Comparison of ENCODE assay signal across 9 cellular contexts in genomic region chr7:5689118-5689517, GRCh38.
DNase-seq lines count a peak whose midpoint lies in the region; ATAC-seq and TF ChIP-seq lines count a peak whose summit lies in the region.
"Had no signal": no experiment of that assay in that cellular context is flagged by ENCODE, and none has a peak within 500 bp of the region (broad histone marks: within the 10 kb centered on the region; RNA-seq: fewer than 3 reads in every experiment).

No MANE protein-coding gene starts in this region.

- H4K91ac ChIP-seq in H9 (ENCODE audit: insufficient read length, low read depth, low read length) = no peak overlapping the region

- no peaks in the 10 kb centered on the region for H3K27me3 ChIP-seq in H9 (ENCODE audit: insufficient read depth, low read length)
- H3K27me3 ChIP-seq in esophagus (ENCODE audit: control insufficient read depth in 1 of 2, insufficient read depth in 2 of 2, low read length in 2 of 2) = no peaks in the 10 kb centered on the region

- no peaks in the 10 kb centered on the region for H3K23me2 ChIP-seq in H9 (ENCODE audit: insufficient read length, low read depth, low read length, poor library complexity, severe bottlenecking)

- no peak overlapping the region for H3K18ac ChIP-seq in H9 (ENCODE audit: insufficient read length, low read depth, low read length)

- H3K4me1 Mint-ChIP-seq in H9 = peaks cover 4 to 14% of the 10 kb centered on the region in 2 experiments; a peak in 3 of 4 replicates
- H3K4me1 Mint-ChIP-seq in activated CD4-positive, alpha-beta memory T cell treated with anti-CD3 and anti-CD28 coated beads, Interleukin-2, amount 10 ng/mL, durations not matched to agents 7 days and 5 days = peaks cover 40% of the 10 kb centered on the region

- H3K79me1 ChIP-seq in H9 (ENCODE audit: insufficient read depth, low read depth, low read length, poor library complexity, severe bottlenecking) = no peaks in the 10 kb centered on the region

- H3K36me3 ChIP-seq in esophagus (ENCODE audit: control insufficient read depth in 2 of 2, insufficient read depth in 2 of 2, low read length in 1 of 2) = peaks cover 0 to 10% of the 10 kb centered on the region in 2 donors

- no peak for DNase-seq in H9
- peak; percentile 57 for DNase-seq in activated CD4-positive, alpha-beta memory T cell treated with anti-CD3 and anti-CD28 coated beads, Interleukin-2, amount 10 ng/mL, durations not matched to agents 7 days and 5 days
- DNase-seq in stimulated activated CD4-positive, alpha-beta T cell treated with anti-CD3 and anti-CD28 coated beads, Interleukin-4, amount 100 ng/mL, for 1 hour = peak; percentile 50
- DNase-seq in NCI-H1092 treated with DMSO at 0.1 percent for 48 hours (lab: John Stamatoyannopoulos, UW) = no peak
- no peak for DNase-seq in GOT3 (lab: John Stamatoyannopoulos, UW)
- DNase-seq in germinal center (ENCODE audit: low spot score) = no peak
- DNase-seq: nucleus accumbens had no signal

- no peak overlapping the region for H3T11ph ChIP-seq in H9 (ENCODE audit: low read length)

- no peak overlapping the region for H3K14ac ChIP-seq in H9 (ENCODE audit: insufficient read depth, low read length)

- H3K4me1 ChIP-seq in H9 (ENCODE audit: insufficient read depth, low read length) (no peaks in the 10 kb centered on the region; the same call in 1 of the 2 replicates), esophagus (ENCODE audit: control insufficient read depth in 2 of 2, insufficient read depth in 2 of 2, low read length in 1 of 2) (peaks cover 0 to 12% of the 10 kb centered on the region in 2 donors)

- H3K4ac ChIP-seq in H9 (ENCODE audit: low read depth, low read length) = no peak overlapping the region

- no peak overlapping the region for H3K56ac ChIP-seq in H9 (ENCODE audit: insufficient read length, low read depth, low read length)

- peaks cover 0 to 8% (median 7%) of the 10 kb centered on the region in 3 experiments; a peak in 6 of 7 replicates for H3K36me3 Mint-ChIP-seq in H9 (ENCODE audit: insufficient read depth in 1 of 3, low read depth in 3 of 3)
- H3K36me3 Mint-ChIP-seq in activated CD4-positive, alpha-beta memory T cell treated with anti-CD3 and anti-CD28 coated beads, Interleukin-2, amount 10 ng/mL, durations not matched to agents 7 days and 5 days (ENCODE audit: low read depth) = peaks cover 39% of the 10 kb centered on the region

- H3K9me3 ChIP-seq in H9 (ENCODE audit: control insufficient read depth, low read depth, low read length) = no peaks in the 10 kb centered on the region
- no peaks in the 10 kb centered on the region for H3K9me3 ChIP-seq in esophagus (ENCODE audit: control insufficient read depth in 2 of 2, insufficient read depth in 1 of 2, low read depth in 1 of 2, low read length in 1 of 2)

- H3K4me3 ChIP-seq in esophagus (ENCODE audit: low read depth in 1 of 2, low read length in 2 of 2) = no peak overlapping the region

- no peaks in the 10 kb centered on the region for H3K79me2 ChIP-seq in H9 (ENCODE audit: insufficient read depth, low read length)

- no peak overlapping the region for H2AFZ ChIP-seq in H9 (ENCODE audit: low read length)

- H2AK5ac ChIP-seq in H9 (ENCODE audit: insufficient read length, low read length) = no peak overlapping the region

- H4K5ac ChIP-seq in H9 (ENCODE audit: insufficient read length, low read depth, low read length) = no peak overlapping the region

- CTCF ChIA-PET in activated CD4-positive, alpha-beta memory T cell treated with anti-CD3 and anti-CD28 coated beads, Interleukin-2, amount 10 ng/mL, durations not matched to agents 7 days and 5 days (lab: Charles Lee) = interaction anchor here (1.0 to 1.5 kb wide), 3 partner anchors 10 to 15 kb away, joined by 4 to 6 read pairs (median 5); no protein-coding TSS in a partner anchor

- ATAC-seq in GM21526 (IDR thresholded peaks at IDR 0.05; ENCODE audit: low FRiP score, unreplicated experiment) = no peak

- no peak for TF ChIP-seq CTCF in H9 (conservative IDR thresholded peaks at IDR 0.05)

- H3K27me3 Mint-ChIP-seq in H9 (ENCODE audit: low read depth) = no peaks in the 10 kb centered on the region
- peaks cover 39% of the 10 kb centered on the region for H3K27me3 Mint-ChIP-seq in activated CD4-positive, alpha-beta memory T cell treated with anti-CD3 and anti-CD28 coated beads, Interleukin-2, amount 10 ng/mL, durations not matched to agents 7 days and 5 days

- H3K4me3 Mint-ChIP-seq in H9 = no peak overlapping the region
- no peak overlapping the region for H3K4me3 Mint-ChIP-seq in activated CD4-positive, alpha-beta memory T cell treated with anti-CD3 and anti-CD28 coated beads, Interleukin-2, amount 10 ng/mL, durations not matched to agents 7 days and 5 days

- H2BK12ac ChIP-seq in H9 (ENCODE audit: insufficient read length, low read depth, low read length) = peak overlapping the region; percentile 39

- H3K27ac Mint-ChIP-seq in H9 = peak overlapping the region in 1 of 3 experiments; percentile 16; a peak in 1 of 7 replicates
- peak overlapping the region; percentile 15 for H3K27ac Mint-ChIP-seq in activated CD4-positive, alpha-beta memory T cell treated with anti-CD3 and anti-CD28 coated beads, Interleukin-2, amount 10 ng/mL, durations not matched to agents 7 days and 5 days

- H4K8ac ChIP-seq in H9 (replicated peaks; ENCODE audit: insufficient read length, low read depth, low read length) = no peak overlapping the region

- H2BK5ac ChIP-seq in H9 (ENCODE audit: insufficient read length, low read length) = no peak overlapping the region

- no peak overlapping the region for H3K4me2 ChIP-seq in H9 (ENCODE audit: insufficient read depth, insufficient read length, low read length)

- H2BK15ac ChIP-seq in H9 (ENCODE audit: low read depth, low read length) = no peak overlapping the region

- no peaks in the 10 kb centered on the region for H3K9me3 Mint-ChIP-seq in H9
- no peaks in the 10 kb centered on the region for H3K9me3 Mint-ChIP-seq in activated CD4-positive, alpha-beta memory T cell treated with anti-CD3 and anti-CD28 coated beads, Interleukin-2, amount 10 ng/mL, durations not matched to agents 7 days and 5 days

- WGBS in H9 (ENCODE audit: extremely low coverage, insufficient read length, low lambda C conversion rate) = no CpG with 5 or more reads among the region's 5 CpGs
- WGBS in esophagus, 2 donors = 66 to 70% methylated on average over 5 of the region's 5 CpGs

- no peak overlapping the region for H3K9ac ChIP-seq in H9 (ENCODE audit: extremely low read depth, insufficient read length, low read length)

- no peak overlapping the region for H3K23ac ChIP-seq in H9 (ENCODE audit: insufficient read length, low read depth, low read length)

- POLR2A ChIA-PET in activated CD4-positive, alpha-beta memory T cell treated with anti-CD3 and anti-CD28 coated beads, Interleukin-2, amount 10 ng/mL, durations not matched to agents 7 days and 5 days (lab: Charles Lee) = interaction anchor here (1.7 kb wide), 1 partner anchor 9 kb away, joined by 8 read pairs; no protein-coding TSS in a partner anchor

- no peak overlapping the region for H2BK20ac ChIP-seq in H9 (ENCODE audit: low read depth, low read length, poor library complexity, severe bottlenecking)

- no peak overlapping the region for H2BK120ac ChIP-seq in H9 (ENCODE audit: low read depth, low read length, poor library complexity, severe bottlenecking)

- H3K27ac ChIP-seq in H9 (ENCODE audit: insufficient read length, low read depth, low read length) (no peak overlapping the region), esophagus (ENCODE audit: low read depth in 2 of 2, low read length in 1 of 2) (peak overlapping the region; percentile 84 to 86)

- H4K20me1 ChIP-seq in H9 (ENCODE audit: control insufficient read depth, insufficient read depth, insufficient read length) = no peaks in the 10 kb centered on the region

Comparison
In these comparisons a context has a peak if more than half of its experiments do, and no peak if none do; other contexts are left out.
1. DNase-seq: peak in activated CD4-positive, alpha-beta memory T cell treated with anti-CD3 and anti-CD28 coated beads, Interleukin-2, amount 10 ng/mL, durations not matched to agents 7 days and 5 days (single experiment) and stimulated activated CD4-positive, alpha-beta T cell treated with anti-CD3 and anti-CD28 coated beads, Interleukin-4, amount 100 ng/mL, for 1 hour (single experiment); none in H9 (single experiment), NCI-H1092 treated with DMSO at 0.1 percent for 48 hours (single experiment), GOT3 (single experiment) and germinal center (single experiment).